ENCODE assay signal across 12 cellular contexts in genomic region chr9:94655739-94656138, GRCh38. TPM values are rescaled to one million over a fixed set of nuclear protein-coding genes. Genes with fewer than 3 reads are reported as not detected.
DNase-seq lines count a peak whose midpoint lies in the region; ATAC-seq, FAIRE-seq and TF ChIP-seq lines count a peak whose summit lies in the region.
"Had no signal": no experiment of that assay in that cellular context is flagged by ENCODE, and none has a peak within 500 bp of the region (broad histone marks: within the 10 kb centered on the region; RNA-seq: fewer than 3 reads in every experiment).

No MANE protein-coding gene starts in this region.

- peak overlapping the region; percentile 78 for H3K4me3 Mint-ChIP-seq in activated naive CD4-positive, alpha-beta T cell treated with anti-CD3 and anti-CD28 coated beads, Interleukin-2, amount 50 U/mL, for 24 hours
- no peak overlapping the region for H3K4me3 Mint-ChIP-seq in endodermal cell

- H3K4me2 ChIP-seq in OCI-LY7 (ENCODE audit: low read length) (peak overlapping the region; percentile 86), keratinocyte (ENCODE audit: control insufficient read depth, extremely low read depth, insufficient read depth, low read depth, low read length) (peak overlapping the region; percentile 29)

- H3K4me1 ChIP-seq in OCI-LY7 (ENCODE audit: insufficient read depth, low read length, poor library complexity, severe bottlenecking): peaks cover 26% of the 10 kb centered on the region
- H3K4me1 ChIP-seq in keratinocyte (ENCODE audit: control insufficient read depth, extremely low read depth, insufficient read depth, low read length): peaks cover 10% of the 10 kb centered on the region
- peaks cover 1% of the 10 kb centered on the region for H3K4me1 ChIP-seq in foreskin keratinocyte
- H3K4me1 ChIP-seq in endodermal cell (ENCODE audit: control insufficient read depth, insufficient read depth, low read length): peaks cover 7% of the 10 kb centered on the region

- intact Hi-C loops in OCI-LY7 (cut with micrococcal nuclease; ENCODE audit: unreplicated experiment): no loop called here

- peaks cover 2% of the 10 kb centered on the region for H3K36me3 Mint-ChIP-seq in activated naive CD4-positive, alpha-beta T cell treated with anti-CD3 and anti-CD28 coated beads, Interleukin-2, amount 50 U/mL, for 24 hours
- H3K36me3 Mint-ChIP-seq in endodermal cell (ENCODE audit: low read depth): no peaks in the 10 kb centered on the region

- TSS peak; percentile 100 for BruUV-seq in OCI-LY7 (replicated peaks; lab: Mats Ljungman, UMichigan)

- H3K27ac ChIP-seq in OCI-LY7 (ENCODE audit: low read depth, low read length, poor library complexity, severe bottlenecking) (peak overlapping the region; percentile 58), keratinocyte (ENCODE audit: control insufficient read depth, insufficient read depth, low read length) (no peak overlapping the region), foreskin keratinocyte (no peak overlapping the region), endodermal cell (ENCODE audit: low read depth, low read length) (no peak overlapping the region)
- H3K27ac ChIP-seq: SK-N-MC had no signal

- no peak for FAIRE-seq in keratinocyte (lab: Jason Lieb, UNC)
- FAIRE-seq: urothelium cell line had no signal

- WGBS in endodermal cell (ENCODE audit: insufficient coverage in 1 of 2, insufficient read length in 1 of 2), 2 experiments: 91 to 94% methylated on average over 10 of the region's 10 CpGs

- dilution Hi-C loops in keratinocyte (cut with MboI; ENCODE audit: extremely low pct_ligation_motif_present, low sequenced_read_pairs): no loop called here

- peak overlapping the region; percentile 93 for H2AFZ ChIP-seq in OCI-LY7 (ENCODE audit: low read length)
- peak overlapping the region; percentile 34 for H2AFZ ChIP-seq in keratinocyte (ENCODE audit: control insufficient read depth, low read length)

- H3K9me2 ChIP-seq in OCI-LY7 (ENCODE audit: insufficient read depth, low read length): no peaks in the 10 kb centered on the region

- H3K9me3 ChIP-seq in OCI-LY7 (ENCODE audit: low read length) (no peaks in the 10 kb centered on the region), keratinocyte (ENCODE audit: control insufficient read depth, low read depth, low read length) (no peaks in the 10 kb centered on the region), endodermal cell (ENCODE audit: control insufficient read depth, low read length) (no peaks in the 10 kb centered on the region)

- H3K79me2 ChIP-seq in OCI-LY7 (ENCODE audit: insufficient read depth, low read depth, low read length): no peaks in the 10 kb centered on the region
- no peaks in the 10 kb centered on the region for H3K79me2 ChIP-seq in keratinocyte (ENCODE audit: control insufficient read depth, insufficient read depth, low read length)

- CTCF ChIA-PET in OCI-LY7 (lab: Charles Lee; ENCODE audit: unreplicated experiment): no interaction called here

- no peaks in the 10 kb centered on the region for H4K20me1 ChIP-seq in OCI-LY7 (ENCODE audit: insufficient read depth, low read length)
- H4K20me1 ChIP-seq in keratinocyte (ENCODE audit: control insufficient read depth, extremely low read depth, insufficient read depth, low read length): no peaks in the 10 kb centered on the region

- H3K9ac ChIP-seq in keratinocyte (ENCODE audit: control insufficient read depth, extremely low read depth, insufficient read depth, low read length) (no peak overlapping the region), endodermal cell (ENCODE audit: extremely low read depth, low read length, poor library complexity, severe bottlenecking) (no peak overlapping the region)

- H3K4me3 ChIP-seq in OCI-LY7 (ENCODE audit: low read depth, low read length, poor library complexity, severe bottlenecking): peak overlapping the region; percentile 62
- H3K4me3 ChIP-seq in keratinocyte (ENCODE audit: control insufficient read depth in 2 of 3, extremely low read depth in 1 of 3, insufficient read depth in 2 of 3, low read depth in 1 of 3, low read length in 3 of 3): no peak overlapping the region
- H3K4me3 ChIP-seq in endodermal cell (ENCODE audit: low read length): no peak overlapping the region
- H3K4me3 ChIP-seq: SK-N-MC had no signal

- H3K27me3 Mint-ChIP-seq in activated naive CD4-positive, alpha-beta T cell treated with anti-CD3 and anti-CD28 coated beads, Interleukin-2, amount 50 U/mL, for 24 hours: no peaks in the 10 kb centered on the region
- peaks cover 24% of the 10 kb centered on the region for H3K27me3 Mint-ChIP-seq in endodermal cell (ENCODE audit: insufficient read depth)

- peaks cover 28% of the 10 kb centered on the region for H3K4me1 Mint-ChIP-seq in activated naive CD4-positive, alpha-beta T cell treated with anti-CD3 and anti-CD28 coated beads, Interleukin-2, amount 50 U/mL, for 24 hours
- H3K4me1 Mint-ChIP-seq in endodermal cell: peaks cover 10% of the 10 kb centered on the region

- POLR2A ChIA-PET in OCI-LY7 (lab: Charles Lee): interaction anchor here (0.7 to 3.0 kb wide), 6 partner anchors 11 to 1490 kb away, joined by 3 to 8 read pairs (median 3); partner anchors contain the start of gene AOPEP

- H3K9me3 Mint-ChIP-seq in activated naive CD4-positive, alpha-beta T cell treated with anti-CD3 and anti-CD28 coated beads, Interleukin-2, amount 50 U/mL, for 24 hours: no peaks in the 10 kb centered on the region
- no peaks in the 10 kb centered on the region for H3K9me3 Mint-ChIP-seq in endodermal cell

- no peak for ATAC-seq in foreskin keratinocyte

- TF ChIP-seq CTCF in OCI-LY7 (conservative IDR thresholded peaks at IDR 0.05; ENCODE audit: low read length) (no peak; the same call in 1 of the 2 replicates), keratinocyte (optimal IDR thresholded peaks at IDR 0.05 in 1 of 3, IDR thresholded peaks at IDR 0.05 in 1 of 3, conservative IDR thresholded peaks at IDR 0.05 in 1 of 3; ENCODE audit: extremely low read depth in 1 of 3, insufficient read depth in 2 of 3, low read length in 3 of 3) (no peak), foreskin keratinocyte (conservative IDR thresholded peaks at IDR 0.05) (no peak), endodermal cell (conservative IDR thresholded peaks at IDR 0.05) (no peak)

- H3K9me1 ChIP-seq in keratinocyte (ENCODE audit: control insufficient read depth, extremely low read depth, insufficient read depth, low read length): no peaks in the 10 kb centered on the region

- peak overlapping the region; percentile 74 for H3K27ac Mint-ChIP-seq in activated naive CD4-positive, alpha-beta T cell treated with anti-CD3 and anti-CD28 coated beads, Interleukin-2, amount 50 U/mL, for 24 hours
- no peak overlapping the region for H3K27ac Mint-ChIP-seq in endodermal cell

- no peak for DNase-seq in activated naive CD4-positive, alpha-beta T cell treated with Interleukin-2 at 50 U/mL for 16 hours
- peak; percentile 26 for DNase-seq in OCI-LY7 (ENCODE audit: low spot score)
- DNase-seq in keratinocyte (ENCODE audit: low read depth, low spot score): no peak
- no peak for DNase-seq in foreskin keratinocyte
- DNase-seq in endodermal cell: no peak
- DNase-seq in NCI-H1105 (lab: John Stamatoyannopoulos, UW): no peak
- no peak for DNase-seq in COLO829 (ENCODE audit: low spot score)
- DNase-seq: NCI-H187 had no signal

- H3K27me3 ChIP-seq in keratinocyte (ENCODE audit: control insufficient read depth, extremely low read depth, insufficient read depth, low read length): no peaks in the 10 kb centered on the region
- no peaks in the 10 kb centered on the region for H3K27me3 ChIP-seq in foreskin keratinocyte
- H3K27me3 ChIP-seq in endodermal cell (ENCODE audit: control insufficient read depth, insufficient read depth, low read length, poor library complexity, severe bottlenecking): no peaks in the 10 kb centered on the region

- H3K36me3 ChIP-seq in OCI-LY7 (ENCODE audit: insufficient read depth, low read length): no peaks in the 10 kb centered on the region
- H3K36me3 ChIP-seq in keratinocyte (ENCODE audit: control insufficient read depth in 2 of 2, extremely low read depth in 1 of 2, insufficient read depth in 2 of 2, low read length in 2 of 2): no peaks in the 10 kb centered on the region
- H3K36me3 ChIP-seq in endodermal cell (ENCODE audit: control insufficient read depth, insufficient read depth, low read length): no peaks in the 10 kb centered on the region

RNA-seq across cellular contexts. Expression of gene FBP1, which starts 16.4 kb away (rescaled TPM):
- 70.0 and 79.1 TPM in 2 replicates for total RNA-seq in OCI-LY7 (2014; rRNA removed; shearing (Covaris generic))
- total RNA-seq in OCI-LY7 (2022) (63.9 and 94.1 TPM in 2 replicates), foreskin keratinocyte (not detected in 2 replicates), endodermal cell (1 to 10 TPM in 1 of 2 donors, under 1 TPM in 1; 0.95 to 1.0 TPM)
- polyA plus RNA-seq in keratinocyte (0.16 to 0.29 TPM (median 0.26 TPM) in 3 replicates), foreskin keratinocyte (not detected in 2 replicates)
- polyA plus RNA-seq in keratinocyte (2011; ENCODE audit: low read depth): 0.59 TPM
- 0.26 and 0.51 TPM in 2 replicates for polyA plus RNA-seq in keratinocyte (2011; cell fraction: cytosol; rRNA removed)
- polyA plus RNA-seq in keratinocyte (2011; cell fraction: nucleus; rRNA removed): 0.13 and 0.27 TPM in 2 replicates
- 0.14 and 0.32 TPM in 2 replicates for polyA plus RNA-seq in keratinocyte (2012; ENCODE audit: low replicate concordance)
- polyA minus RNA-seq in keratinocyte: not detected in 3 replicates
- not detected for polyA minus RNA-seq in keratinocyte (2011; cell fraction: cytosol; rRNA and poly(A)+ RNA removed)
- not detected in 2 replicates for polyA minus RNA-seq in keratinocyte (2011; cell fraction: nucleus; rRNA and poly(A)+ RNA removed)
- polyA plus RNA-seq in endodermal cell (2013, experiment 1 of 2): 0.28 TPM
- polyA plus RNA-seq in endodermal cell (2013, experiment 2 of 2): 0.21 TPM
- total RNA-seq: lung microvascular endothelial cell had no signal

Comparison
In these comparisons a context has a peak if more than half of its experiments do, and no peak if none do; other contexts are left out.
1. RNA of gene FBP1, which starts 16.4 kb away (total RNA-seq): 63.9 to 94.1 TPM in OCI-LY7; 0.95 to 1.0 TPM in endodermal cell and not detected in foreskin keratinocyte; every median in the first group is over 10 times any median in the second.